Comparison of ENCODE assay signal across 10 cellular contexts in genomic region chr14:74860899-74861733, GRCh38. TPM values are rescaled to one million over a fixed set of nuclear protein-coding genes. Genes with fewer than 3 reads are reported as not detected.
A peak's percentile ranks its signal among the peaks of the same experiment; 100 is the strongest.
DNase-seq lines count a peak whose midpoint lies in the region; ATAC-seq and TF ChIP-seq lines count a peak whose summit lies in the region.
"Had no signal": no experiment of that assay in that cellular context is flagged by ENCODE, and none has a peak within 500 bp of the region (broad histone marks: within the 10 kb centered on the region; RNA-seq: fewer than 3 reads in every experiment).

No MANE protein-coding gene starts in this region.

- H3K4me3 ChIP-seq in retinal pigment epithelial cell (ENCODE audit: low read length): no peak overlapping the region
- H3K4me3 ChIP-seq: BLaER1 treated with 17β-estradiol and CSF1 and Interleukin-3, amounts not matched to agents 10 nM and 100 nM; skin epidermis had no signal

- intact Hi-C loops in left ventricle myocardium superior (cut with micrococcal nuclease): no loop called here

- DNase-seq in activated gamma-delta T cell treated with Interleukin-2 at 50 U/mL for 16 hours: peak; percentile 96
- no peak for DNase-seq in activated gamma-delta T cell (lab: John Stamatoyannopoulos, UW)
- DNase-seq in NCI-H187 treated with DMSO at 0.1 percent for 48 hours (lab: John Stamatoyannopoulos, UW): peak; percentile 53
- DNase-seq in T-helper 2 cell: peak; percentile 70 to 91 (median 83)
- peak; percentile 69 for DNase-seq in amniotic stem cell (lab: John Stamatoyannopoulos, UW)
- peak; percentile 95 for DNase-seq in left ventricle myocardium superior
- no peak for DNase-seq in retinal pigment epithelial cell (ENCODE audit: low read depth)

- ATAC-seq in left ventricle myocardium superior (peak; percentile 84), HG03342 (IDR thresholded peaks at IDR 0.05; ENCODE audit: unreplicated experiment) (no peak)

- TF ChIP-seq CTCF in retinal pigment epithelial cell (conservative IDR thresholded peaks at IDR 0.05; ENCODE audit: low read depth, low read length): peak; percentile 91

RNA-seq across cellular contexts. Expression of gene PROX2, which starts 14.8 kb away (rescaled TPM):
- total RNA-seq in left ventricle myocardium superior: not detected

RNA-seq across cellular contexts. Expression of gene DLST, which starts 20.6 kb away (rescaled TPM):
- 241 TPM for total RNA-seq in left ventricle myocardium superior

Comparison
In these comparisons a context has a peak if more than half of its experiments do, and no peak if none do; other contexts are left out.
1. DNase-seq: peak in activated gamma-delta T cell treated with Interleukin-2 at 50 U/mL for 16 hours (single experiment), NCI-H187 treated with DMSO at 0.1 percent for 48 hours (single experiment), T-helper 2 cell (5 of 5), amniotic stem cell (single experiment) and left ventricle myocardium superior (single experiment); none in activated gamma-delta T cell (single experiment) and retinal pigment epithelial cell (single experiment).